In the genomic region with DNA sequence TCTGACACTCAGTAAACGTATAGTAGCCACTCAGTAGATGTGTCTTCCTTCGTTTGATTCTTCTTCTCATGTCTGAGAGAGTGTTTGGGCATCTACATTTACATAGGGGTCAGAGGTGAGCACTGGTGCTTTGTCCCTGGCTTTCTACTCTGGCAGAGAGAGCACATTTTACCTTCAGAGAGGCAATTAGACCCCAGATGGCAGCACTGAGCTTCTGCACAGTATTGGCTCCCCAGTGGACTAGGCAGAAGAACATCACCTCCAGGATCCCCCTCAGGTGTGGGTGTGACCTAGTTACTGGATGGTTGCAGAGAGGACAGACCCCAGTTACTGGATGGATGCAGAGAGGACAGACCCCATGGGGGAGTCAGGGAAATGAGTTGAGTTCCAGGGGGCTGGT, we compare ENCODE assay signal across 2 cellular contexts.
TF ChIP-seq lines count a peak whose summit lies in the region.

No MANE protein-coding gene starts in this region.

TF ChIP-seq in SK-N-SH, 30 proteins besides CTCF, POLR2A, EP300 and RAD21 (continued from another document):
- TF ChIP-seq USF1 (IDR thresholded peaks at IDR 0.05; ENCODE audit: borderline replicate concordance, low read depth) (no peak), POLR2AphosphoS5 (IDR thresholded peaks at IDR 0.05; ENCODE audit: low read depth, low read length) (no peak), SMC3 (IDR thresholded peaks at IDR 0.05; ENCODE audit: low read depth, low read length) (peak; percentile 20; the same call in 1 of the 2 replicates)

TF ChIP-seq in SK-N-SH treated with all-trans-retinoic acid at 6 μM for 48 hours, 23 proteins besides CTCF, POLR2A, EP300 and RAD21 (continued from another document):
- TF ChIP-seq TSHZ2 (CRISPR knock-in tag; IDR thresholded peaks at IDR 0.05) (no peak), CSDC2 (CRISPR knock-in tag; IDR thresholded peaks at IDR 0.05) (no peak), POU6F1 (CRISPR knock-in tag; IDR thresholded peaks at IDR 0.05; ENCODE audit: borderline replicate concordance, low read depth) (no peak), ZNF70 (CRISPR knock-in tag; IDR thresholded peaks at IDR 0.05) (no peak), PPARA (CRISPR knock-in tag; IDR thresholded peaks at IDR 0.05; ENCODE audit: borderline replicate concordance) (no peak), ZC3H10 (CRISPR knock-in tag; IDR thresholded peaks at IDR 0.05) (no peak), ARNTL (CRISPR knock-in tag; IDR thresholded peaks at IDR 0.05; ENCODE audit: borderline replicate concordance, low read depth) (no peak), GLIS3 (CRISPR knock-in tag; IDR thresholded peaks at IDR 0.05) (no peak), TCF4 (CRISPR knock-in tag; IDR thresholded peaks at IDR 0.05; ENCODE audit: borderline replicate concordance) (no peak), OSR1 (CRISPR knock-in tag; IDR thresholded peaks at IDR 0.05) (no peak), ZNF565 (CRISPR knock-in tag; conservative IDR thresholded peaks at IDR 0.05; ENCODE audit: low read depth) (no peak), RARB (CRISPR knock-in tag; IDR thresholded peaks at IDR 0.05) (no peak), ZNF8 (CRISPR knock-in tag; IDR thresholded peaks at IDR 0.05) (no peak), ZFP3 (CRISPR knock-in tag; IDR thresholded peaks at IDR 0.05) (no peak)
- TF ChIP-seq, protein P1, sequence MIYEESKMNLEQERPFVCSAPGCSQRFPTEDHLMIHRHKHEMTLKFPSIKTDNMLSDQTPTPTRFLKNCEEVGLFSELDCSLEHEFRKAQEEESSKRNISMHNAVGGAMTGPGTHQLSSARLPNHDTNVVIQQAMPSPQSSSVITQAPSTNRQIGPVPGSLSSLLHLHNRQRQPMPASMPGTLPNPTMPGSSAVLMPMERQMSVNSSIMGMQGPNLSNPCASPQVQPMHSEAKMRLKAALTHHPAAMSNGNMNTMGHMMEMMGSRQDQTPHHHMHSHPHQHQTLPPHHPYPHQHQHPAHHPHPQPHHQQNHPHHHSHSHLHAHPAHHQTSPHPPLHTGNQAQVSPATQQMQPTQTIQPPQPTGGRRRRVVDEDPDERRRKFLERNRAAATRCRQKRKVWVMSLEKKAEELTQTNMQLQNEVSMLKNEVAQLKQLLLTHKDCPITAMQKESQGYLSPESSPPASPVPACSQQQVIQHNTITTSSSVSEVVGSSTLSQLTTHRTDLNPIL (CRISPR knock-in tag; IDR thresholded peaks at IDR 0.05; ENCODE audit: low read depth): no peak
- TF ChIP-seq, protein P2, sequence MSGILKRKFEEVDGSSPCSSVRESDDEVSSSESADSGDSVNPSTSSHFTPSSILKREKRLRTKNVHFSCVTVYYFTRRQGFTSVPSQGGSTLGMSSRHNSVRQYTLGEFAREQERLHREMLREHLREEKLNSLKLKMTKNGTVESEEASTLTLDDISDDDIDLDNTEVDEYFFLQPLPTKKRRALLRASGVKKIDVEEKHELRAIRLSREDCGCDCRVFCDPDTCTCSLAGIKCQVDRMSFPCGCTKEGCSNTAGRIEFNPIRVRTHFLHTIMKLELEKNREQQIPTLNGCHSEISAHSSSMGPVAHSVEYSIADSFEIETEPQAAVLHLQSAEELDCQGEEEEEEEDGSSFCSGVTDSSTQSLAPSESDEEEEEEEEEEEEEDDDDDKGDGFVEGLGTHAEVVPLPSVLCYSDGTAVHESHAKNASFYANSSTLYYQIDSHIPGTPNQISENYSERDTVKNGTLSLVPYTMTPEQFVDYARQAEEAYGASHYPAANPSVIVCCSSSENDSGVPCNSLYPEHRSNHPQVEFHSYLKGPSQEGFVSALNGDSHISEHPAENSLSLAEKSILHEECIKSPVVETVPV (CRISPR knock-in tag; IDR thresholded peaks at IDR 0.05): no peak
